In genomic region chr11:129895126-129896041, GRCh38 we compare ENCODE assay signal across 8 cellular contexts. TPM values are rescaled to one million over a fixed set of nuclear protein-coding genes. Genes with fewer than 3 reads are reported as not detected.
DNase-seq lines count a peak whose midpoint lies in the region; ATAC-seq and TF ChIP-seq lines count a peak whose summit lies in the region.

Gene NFRKB, minus strand, starts transcription at chr11:129895578. Its CDS starts 2,729 bp downstream, at chr11:129892849.

- H3K4me1 ChIP-seq in HAP-1, result peaks cover 15% of the 10 kb centered on the region
- H3K4me1 ChIP-seq in MM.1S (ENCODE audit: low read length), result peaks cover 11% of the 10 kb centered on the region
- peaks cover 6 to 10% of the 10 kb centered on the region in 2 experiments; a peak in 2 of 4 replicates for H3K4me1 ChIP-seq in SK-N-SH (ENCODE audit: control insufficient read depth in 1 of 2, insufficient read depth in 2 of 2, low read depth in 1 of 2, low read length in 1 of 2)

- 10% methylated on average over 20 of the region's 77 CpGs for WGBS in SK-N-SH (ENCODE audit: low lambda C conversion rate)

- H3K9ac ChIP-seq in MM.1S (ENCODE audit: low read length), result peak within 1 kb of the TSS; percentile 71
- H3K9ac ChIP-seq in SK-N-SH, result peak within 1 kb of the TSS; percentile 74

- no peak for TF ChIP-seq EP300 in SK-N-SH (IDR thresholded peaks at IDR 0.05; ENCODE audit: borderline replicate concordance in 1 of 2, low read depth in 1 of 2, low read length in 1 of 2)

- H3K79me2 ChIP-seq in MM.1S (ENCODE audit: low read length) (peaks cover 22% of the 10 kb centered on the region), SK-N-SH (ENCODE audit: insufficient read depth) (peaks cover 19% of the 10 kb centered on the region)

- POLR2A ChIA-PET in SK-N-SH (lab: Yijun Ruan, JAX), result interaction anchor here (0.7 kb wide), 1 partner anchor 14 kb away, joined by 3 read pairs; no protein-coding TSS in a partner anchor

- H3F3A ChIP-seq in MM.1S (ENCODE audit: insufficient read depth, low read length) (no peaks in the 10 kb centered on the region), SK-N-SH (replicated peaks; ENCODE audit: insufficient read depth) (peaks cover 3% of the 10 kb centered on the region)

- no peaks in the 10 kb centered on the region for H3K9me2 ChIP-seq in MM.1S (replicated peaks; ENCODE audit: insufficient read depth, low read length)
- no peaks in the 10 kb centered on the region for H3K9me2 ChIP-seq in SK-N-SH

- TF ChIP-seq RAD21 in SK-N-SH (IDR thresholded peaks at IDR 0.05; ENCODE audit: low read length), result no peak

- H3K36me3 ChIP-seq in HAP-1 (replicated peaks), result peaks cover 26% of the 10 kb centered on the region
- peaks cover 5% of the 10 kb centered on the region for H3K36me3 ChIP-seq in MM.1S (replicated peaks; ENCODE audit: insufficient read depth, low read length)
- H3K36me3 ChIP-seq in SK-N-SH (replicated peaks in 1 of 2; ENCODE audit: control insufficient read depth in 1 of 2, insufficient read depth in 2 of 2, low read length in 1 of 2), result peaks cover 20 to 33% of the 10 kb centered on the region in 2 experiments

- H3K4me2 ChIP-seq in MM.1S (ENCODE audit: low read depth, low read length) (peak within 1 kb of the TSS; percentile 96), SK-N-SH (peak within 1 kb of the TSS; percentile 95)

- H3K9me3 ChIP-seq in HAP-1 (no peaks in the 10 kb centered on the region), MM.1S (replicated peaks; ENCODE audit: insufficient read depth, low read length) (no peaks in the 10 kb centered on the region), SK-N-SH (no peaks in the 10 kb centered on the region)

- peak; percentile 72 for DNase-seq in GF-D8 (lab: John Stamatoyannopoulos, UW)
- peak; percentile 77 to 91 for DNase-seq in HAP-1 (ENCODE audit: low spot score in 2 of 2)
- peak; percentile 86 for DNase-seq in MM.1S
- peak; percentile 99 for DNase-seq in SK-N-SH
- peak; percentile 86 for DNase-seq in activated naive CD4-positive, alpha-beta T cell treated with anti-CD3 and anti-CD28 coated beads, Interleukin-2, amount 50 U/mL, for 16 hours
- peak; percentile 79 for DNase-seq in globus pallidus (ENCODE audit: low spot score)
- DNase-seq in omental fat pad (ENCODE audit: low spot score), result peak; percentile 59

- H3K27me3 ChIP-seq in HAP-1 (ENCODE audit: low read depth), result no peaks in the 10 kb centered on the region
- H3K27me3 ChIP-seq in MM.1S (replicated peaks; ENCODE audit: insufficient read depth, low read length), result no peaks in the 10 kb centered on the region
- no peaks in the 10 kb centered on the region for H3K27me3 ChIP-seq in SK-N-SH (ENCODE audit: insufficient read depth)

- peak; percentile 3; the same call in 1 of the 2 replicates for TF ChIP-seq CTCF in MM.1S (IDR thresholded peaks at IDR 0.05; ENCODE audit: low read length)
- no peak for TF ChIP-seq CTCF in SK-N-SH (IDR thresholded peaks at IDR 0.05)
- no peak for TF ChIP-seq CTCF in omental fat pad (IDR thresholded peaks at IDR 0.05)

- H3K4me3 ChIP-seq in HAP-1 (peak within 1 kb of the TSS; percentile 77), MM.1S (ENCODE audit: low read length) (peak within 1 kb of the TSS; percentile 96), SK-N-SH (ENCODE audit: low read depth in 2 of 2, low read length in 1 of 2) (peak within 1 kb of the TSS; percentile 91 to 98)

- ATAC-seq in omental fat pad (ENCODE audit: low FRiP score), result peak; percentile 99

- peak within 1 kb of the TSS; percentile 98 for H2AFZ ChIP-seq in MM.1S (ENCODE audit: low read length)
- H2AFZ ChIP-seq in SK-N-SH (ENCODE audit: low read depth), result peak within 1 kb of the TSS; percentile 94

- in situ Hi-C loops in HAP-1 (cut with MboI; ENCODE audit: low sequenced_read_pairs), result no loop called here

- CTCF ChIA-PET in SK-N-SH (lab: Yijun Ruan, JAX), result interaction anchor here (1.2 to 1.9 kb wide), 2 partner anchors 9 to 236 kb away, joined by 3 to 7 read pairs; no protein-coding TSS in a partner anchor

- no peak within 1 kb of the TSS for H3K27ac ChIP-seq in MM.1S (ENCODE audit: low read length)
- H3K27ac ChIP-seq in SK-N-SH (ENCODE audit: low read depth in 2 of 2, low read length in 1 of 2), result peak within 1 kb of the TSS in 1 of 2 experiments; percentile 82; a peak in 2 of 4 replicates
- H3K27ac ChIP-seq in temporal lobe (ENCODE audit: low read depth, low read length), result peak within 1 kb of the TSS; percentile 58

- H4K20me1 ChIP-seq in MM.1S (ENCODE audit: insufficient read depth, low read length) (no peaks in the 10 kb centered on the region), SK-N-SH (ENCODE audit: insufficient read depth) (no peaks in the 10 kb centered on the region)

TF ChIP-seq in SK-N-SH, 30 proteins besides CTCF, POLR2A, EP300 and RAD21:
- peak; percentile 85 for TF ChIP-seq POLR2AphosphoS5 (IDR thresholded peaks at IDR 0.05; ENCODE audit: low read depth, low read length)
- TF ChIP-seq MXI1 (IDR thresholded peaks at IDR 0.05; ENCODE audit: low read depth, low read length), result peak; percentile 55; the same call in 1 of the 2 replicates
- TF ChIP-seq NRF1 (IDR thresholded peaks at IDR 0.05; ENCODE audit: low read depth, low read length), result peak; percentile 52; the same call in 1 of the 2 replicates
- no peak for TF ChIP-seq RXRA (IDR thresholded peaks at IDR 0.05; ENCODE audit: borderline replicate concordance, low read depth)
- TF ChIP-seq RCOR1 (IDR thresholded peaks at IDR 0.05; ENCODE audit: low read length), result no peak

RNA-seq across cellular contexts. Expression of gene NFRKB, which starts in this region (rescaled TPM):
- 13.5 and 14.6 TPM in 2 replicates for polyA plus RNA-seq in SK-N-SH (2012; rRNA removed)
- 8.4 and 11.8 TPM in 2 replicates for polyA plus RNA-seq in SK-N-SH (2012; cell fraction: cytosol; rRNA removed)
- 38.6 and 43.5 TPM in 2 replicates for polyA plus RNA-seq in SK-N-SH (2012; cell fraction: nucleus; rRNA removed)
- total RNA-seq in omental fat pad (10 to 100 TPM; 24.5 to 35.0 (median 27.2) TPM), temporal lobe (17.9 TPM)
